13 cellular contexts compared by ENCODE assay signal in genomic region chr13:106569233-106570095, GRCh38. TPM values are rescaled to one million over a fixed set of nuclear protein-coding genes. Genes with fewer than 3 reads are reported as not detected.
DNase-seq lines count a peak whose midpoint lies in the region; ATAC-seq, FAIRE-seq and TF ChIP-seq lines count a peak whose summit lies in the region.
"Had no signal": no experiment of that assay in that cellular context is flagged by ENCODE, and none has a peak within 500 bp of the region (broad histone marks: within the 10 kb centered on the region; RNA-seq: fewer than 3 reads in every experiment).

No MANE protein-coding gene starts in this region.

- peaks cover 41% of the 10 kb centered on the region for H3K79me2 ChIP-seq in DND-41 (ENCODE audit: insufficient read depth, low read length)

- H3K36me3 ChIP-seq in DND-41 (ENCODE audit: insufficient read depth, low read length) (peaks cover 2% of the 10 kb centered on the region), esophagus squamous epithelium (no peaks in the 10 kb centered on the region)

- intact Hi-C loops in esophagus squamous epithelium (cut with DNase I) = no loop called here

- TF ChIP-seq POLR2A in esophagus squamous epithelium (IDR thresholded peaks at IDR 0.05) = no peak

- no peak overlapping the region for H2AFZ ChIP-seq in DND-41 (ENCODE audit: low read depth, low read length)
- H2AFZ ChIP-seq: parathyroid adenoma had no signal

- no peak for FAIRE-seq in D721Med (lab: Jason Lieb, UNC)
- FAIRE-seq: G401.6 had no signal

- 65 to 75% methylated on average over 3 of the region's 3 CpGs for WGBS in esophagus squamous epithelium, 2 donors

- H3K27ac ChIP-seq in DND-41 (ENCODE audit: low read length) (no peak overlapping the region), esophagus squamous epithelium (peak overlapping the region in 3 of 4 donors; percentile 24 to 52 (median 52))
- H3K27ac ChIP-seq: parathyroid adenoma had no signal

- TF ChIP-seq CTCF in DND-41 (IDR thresholded peaks at IDR 0.05; ENCODE audit: borderline replicate concordance, extremely low read depth, low read length, poor library complexity, severe bottlenecking) (no peak), esophagus squamous epithelium (IDR thresholded peaks at IDR 0.05) (no peak), D721Med (IDR thresholded peaks at IDR 0.05; ENCODE audit: insufficient read depth, missing control alignments) (no peak)

- peak overlapping the region; percentile 85 for H3K4me2 ChIP-seq in DND-41 (ENCODE audit: insufficient read depth, low read length)

- H3K4me3 ChIP-seq in DND-41 (ENCODE audit: low read depth in 1 of 2, low read length in 2 of 2) (no peak overlapping the region), esophagus squamous epithelium (no peak overlapping the region), skeletal muscle cell (ENCODE audit: low read depth, low read length) (peak overlapping the region; percentile 33)

- no peaks in the 10 kb centered on the region for H3K27me3 ChIP-seq in DND-41 (ENCODE audit: insufficient read depth, low read length, poor library complexity)
- no peaks in the 10 kb centered on the region for H3K27me3 ChIP-seq in esophagus squamous epithelium
- H3K27me3 ChIP-seq: MG63 had no signal

- peaks cover 27% of the 10 kb centered on the region for H4K20me1 ChIP-seq in DND-41 (ENCODE audit: insufficient read depth, low read length)

- ATAC-seq in DND-41 (ENCODE audit: insufficient read depth, low read depth) = no peak

- H3K9me3 ChIP-seq in DND-41 (ENCODE audit: insufficient read depth, low read length, severe bottlenecking) (no peaks in the 10 kb centered on the region), esophagus squamous epithelium (no peaks in the 10 kb centered on the region)

- H3K4me1 ChIP-seq in DND-41 (ENCODE audit: insufficient read depth, low read length) (peaks cover 38% of the 10 kb centered on the region), esophagus squamous epithelium (peaks cover 16 to 76% (median 25%) of the 10 kb centered on the region in 3 donors)

- H3K9ac ChIP-seq in DND-41 (ENCODE audit: low read depth, low read length) = no peak overlapping the region
- H3K9ac ChIP-seq: parathyroid adenoma had no signal

- DNase-seq in DND-41 = no peak
- peak; percentile 32 for DNase-seq in NCI-H82 (lab: John Stamatoyannopoulos, UW)
- DNase-seq in esophagus squamous epithelium (lab: John Stamatoyannopoulos, UW) = no peak
- no peak for DNase-seq in skeletal muscle cell (ENCODE audit: low read depth)
- DNase-seq in NCI-H2081 treated with DMSO at 0.1 percent for 48 hours (lab: John Stamatoyannopoulos, UW) = no peak
- DNase-seq in COLO668 (lab: John Stamatoyannopoulos, UW; ENCODE audit: unreplicated experiment) = no peak
- no peak for DNase-seq in D721Med (ENCODE audit: insufficient read length, low spot score)
- no peak for DNase-seq in activated CD8-positive, alpha-beta memory T cell treated with anti-CD3 and anti-CD28 coated beads, Interleukin-2, amount 50 U/mL, for 4 hours
- DNase-seq: amniotic stem cell, NCI-H1930 had no signal

RNA-seq across cellular contexts. Expression of gene ARGLU1, which starts 1.5 kb away (rescaled TPM):
- total RNA-seq in esophagus squamous epithelium = 100 to 1,000 TPM in 1 of 4 donors, 10 to 100 TPM in 3; 29.1 to 111 (median 47.3) TPM

RNA-seq across cellular contexts. Expression of gene EFNB2, which starts 34.0 kb away (rescaled TPM):
- total RNA-seq in esophagus squamous epithelium = 10 to 100 TPM; 14.9 to 29.1 (median 15.8) TPM
